19 cellular contexts compared by ENCODE assay signal in genomic region chr3:16332904-16333426, GRCh38.
DNase-seq lines count a peak whose midpoint lies in the region; ATAC-seq, FAIRE-seq and TF ChIP-seq lines count a peak whose summit lies in the region.
"Had no signal": no experiment of that assay in that cellular context is flagged by ENCODE, and none has a peak within 500 bp of the region (broad histone marks: within the 10 kb centered on the region; RNA-seq: fewer than 3 reads in every experiment).

No MANE protein-coding gene starts in this region.

- H3K27me3 ChIP-seq in left lung: no peaks in the 10 kb centered on the region

- peaks cover 0 to 46% of the 10 kb centered on the region in 2 donors for H3K36me3 ChIP-seq in left lung

- ATAC-seq in left lung (peak; percentile 70), HG03521 (IDR thresholded peaks at IDR 0.05; ENCODE audit: unreplicated experiment) (no peak)
- ATAC-seq: stimulated activated naive CD8-positive, alpha-beta T cell treated with anti-CD3 and anti-CD28 coated beads, Interleukin-15, amount 100 ng/mL, for 72 hours had no signal

- intact Hi-C loops in left lung (cut with DNase I): no loop called here
- intact Hi-C loops in CD14-positive monocyte (cut with micrococcal nuclease): no loop called here

- peaks cover 0 to 16% of the 10 kb centered on the region in 2 donors for H3K9me3 ChIP-seq in left lung

- H3K4me1 Mint-ChIP-seq in CD14-positive monocyte: peaks cover 4% of the 10 kb centered on the region

- H3K4me1 ChIP-seq in left lung: peaks cover 10% of the 10 kb centered on the region in 2 donors
- H3K4me1 ChIP-seq: parathyroid adenoma had no signal

- H3K27ac ChIP-seq in left lung: no peak overlapping the region
- H3K27ac ChIP-seq: C4-2B, HL-60, parathyroid adenoma had no signal

- H3K27ac Mint-ChIP-seq in CD14-positive monocyte: no peak overlapping the region
- H3K27ac Mint-ChIP-seq: T-helper 2 cell treated with Interferon-gamma antibody and Interleukin-4, amounts not matched to agents 5 μg/mL and 100 μg/mL, for 36 hours had no signal

- POLR2A ChIA-PET in AG04449 (lab: Yijun Ruan, JAX): no interaction called here

- DNase-seq in AG04449 (ENCODE audit: low read depth, low spot score) (peak; percentile 53), GM04503 (ENCODE audit: low read depth) (peak; percentile 87), astrocyte of the spinal cord (ENCODE audit: low read depth, low spot score) (peak; percentile 59), left lung (no peak), HPDE6-E6E7 (ENCODE audit: extremely low spot score) (no peak), GM19239 (ENCODE audit: insufficient read length, low spot score) (no peak), CD14-positive monocyte (ENCODE audit: low spot score) (no peak)
- DNase-seq: activated CD4-positive, alpha-beta T cell treated with anti-CD3 and anti-CD28 coated beads, Interleukin-2, amount 50 U/mL, for 1 hour; effector CD4-positive, alpha-beta T cell; MM.1S; NCI-H2227 treated with DMSO at 0.1 percent for 48 hours; OCI-M1; stimulated activated naive CD8-positive, alpha-beta T cell treated with anti-CD3 and anti-CD28 coated beads, Interleukin-15, amount 100 ng/mL, for 72 hours had no signal

- FAIRE-seq in GM19239 (lab: Jason Lieb, UNC): no peak

- peaks cover 0 to 4% (median 3%) of the 10 kb centered on the region in 3 donors for H3K27me3 Mint-ChIP-seq in CD14-positive monocyte (ENCODE audit: low read depth in 3 of 3)
- H3K27me3 Mint-ChIP-seq: stimulated activated naive CD8-positive, alpha-beta T cell treated with anti-CD3 and anti-CD28 coated beads, Interleukin-15, amount 100 ng/mL, for 72 hours had no signal

- no peak overlapping the region for H3K4me3 Mint-ChIP-seq in CD14-positive monocyte
- H3K4me3 Mint-ChIP-seq: stimulated activated naive CD8-positive, alpha-beta T cell treated with anti-CD3 and anti-CD28 coated beads, Interleukin-15, amount 100 ng/mL, for 72 hours; T-helper 2 cell treated with Interferon-gamma antibody and Interleukin-4, amounts not matched to agents 5 μg/mL and 100 μg/mL, for 36 hours had no signal

- peaks cover 57 to 66% of the 10 kb centered on the region in 2 donors for H3K36me3 Mint-ChIP-seq in CD14-positive monocyte

- in situ Hi-C loops in astrocyte of the spinal cord (cut with HindIII; ENCODE audit: low sequenced_read_pairs): no loop called here

- H3K9me3 Mint-ChIP-seq in CD14-positive monocyte: peaks cover 10 to 25% (median 14%) of the 10 kb centered on the region in 7 donors

- no peak for TF ChIP-seq CTCF in AG04449 (IDR thresholded peaks at IDR 0.05; ENCODE audit: insufficient read depth, low read length, missing control alignments)
- no peak for TF ChIP-seq CTCF in astrocyte of the spinal cord (IDR thresholded peaks at IDR 0.05; ENCODE audit: low read depth, low read length)
- no peak for TF ChIP-seq CTCF in left lung (IDR thresholded peaks at IDR 0.05)
- no peak for TF ChIP-seq CTCF in CD14-positive monocyte (IDR thresholded peaks at IDR 0.05)

- H3K4me3 ChIP-seq in AG04449 (ENCODE audit: low read depth, low read length): no peak overlapping the region
- no peak overlapping the region for H3K4me3 ChIP-seq in astrocyte of the spinal cord (ENCODE audit: low read depth, low read length)
- no peak overlapping the region for H3K4me3 ChIP-seq in left lung
- H3K4me3 ChIP-seq: lung had no signal

- CTCF ChIA-PET in AG04449 (lab: Yijun Ruan, JAX): interaction anchor here (0.7 to 1.6 kb wide), 5 partner anchors 10 to 219 kb away, joined by 3 to 5 read pairs (median 4); no protein-coding TSS in a partner anchor

Comparison
In these comparisons a context has a peak if more than half of its experiments do, and no peak if none do; other contexts are left out.
1. DNase-seq: peak in AG04449 (single experiment), GM04503 (single experiment) and astrocyte of the spinal cord (single experiment); none in left lung (0 of 2), HPDE6-E6E7 (single experiment), GM19239 (single experiment) and CD14-positive monocyte (single experiment).